9 cellular contexts compared by ENCODE assay signal in the genomic region with DNA sequence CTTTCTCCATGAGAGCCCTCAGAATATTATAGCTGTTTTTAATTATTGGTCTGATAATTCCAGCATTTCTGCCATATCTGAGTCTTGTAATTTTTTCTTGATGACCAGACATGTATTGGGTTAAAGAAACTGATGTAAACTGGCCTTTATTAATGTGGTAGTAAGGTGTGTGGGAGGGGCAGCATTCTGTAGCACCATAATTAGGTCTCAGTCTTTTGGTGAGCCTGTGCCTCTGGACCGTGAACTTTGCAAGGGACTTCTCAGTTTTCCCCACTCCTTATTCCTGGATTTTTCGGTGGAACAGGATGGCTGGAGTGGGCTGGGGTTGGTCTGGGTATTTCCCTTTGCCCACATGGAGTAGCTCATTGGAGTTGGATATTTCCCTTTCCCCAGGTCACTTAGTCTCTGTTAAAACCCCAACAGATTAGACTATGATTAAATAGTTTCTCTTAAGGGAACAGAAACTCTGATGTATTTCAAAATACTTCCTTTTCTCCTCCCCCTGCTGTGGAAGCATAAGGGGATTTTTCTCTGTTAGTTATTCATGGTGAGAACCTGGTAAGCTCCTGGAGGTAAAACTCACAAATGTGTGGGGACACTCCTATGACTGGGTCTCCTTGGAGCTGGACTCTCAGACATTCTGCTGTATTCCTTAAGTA. TPM values are rescaled to one million over a fixed set of nuclear protein-coding genes. Genes with fewer than 3 reads are reported as not detected.
A peak's percentile ranks its signal among the peaks of the same experiment; 100 is the strongest.
DNase-seq lines count a peak whose midpoint lies in the region; ATAC-seq and TF ChIP-seq lines count a peak whose summit lies in the region.
"Had no signal": no experiment of that assay in that cellular context is flagged by ENCODE, and none has a peak within 500 bp of the region (broad histone marks: within the 10 kb centered on the region; RNA-seq: fewer than 3 reads in every experiment).

No MANE protein-coding gene starts in this region.

- peak overlapping the region; percentile 3; the same call in 1 of the 2 replicates for H3K4me3 ChIP-seq in MM.1S (ENCODE audit: low read length)
- H3K4me3 ChIP-seq in WERI-Rb-1 (ENCODE audit: low read depth, low read length), result no peak overlapping the region

- no peaks in the 10 kb centered on the region for H3K27me3 ChIP-seq in MM.1S (replicated peaks; ENCODE audit: insufficient read depth, low read length)
- H3K27me3 ChIP-seq in WERI-Rb-1 (ENCODE audit: insufficient read depth, low read depth, severe bottlenecking), result no peaks in the 10 kb centered on the region

- H3K36me3 Mint-ChIP-seq in naive B cell, result no peaks in the 10 kb centered on the region

- no peak overlapping the region for H2AFZ ChIP-seq in MM.1S (ENCODE audit: low read length)

- no peaks in the 10 kb centered on the region for H3K9me3 Mint-ChIP-seq in naive B cell

- peak overlapping the region; percentile 41 for H3K4me2 ChIP-seq in MM.1S (ENCODE audit: low read depth, low read length)

- H3K4me1 Mint-ChIP-seq in naive B cell, result peaks cover 23 to 37% (median 30%) of the 10 kb centered on the region in 3 donors

- H3K9ac ChIP-seq in MM.1S (ENCODE audit: low read length), result no peak overlapping the region

- no peaks in the 10 kb centered on the region for H3K9me2 ChIP-seq in MM.1S (replicated peaks; ENCODE audit: insufficient read depth, low read length)

- H3K27ac ChIP-seq in MM.1S (ENCODE audit: low read length) (peak overlapping the region; percentile 27; the same call in 1 of the 2 replicates), WERI-Rb-1 (no peak overlapping the region)

- peaks cover 9% of the 10 kb centered on the region; the same call in 1 of the 2 replicates for H3F3A ChIP-seq in MM.1S (ENCODE audit: insufficient read depth, low read length)

- DNase-seq in MM.1S, result peak; percentile 58
- peak; percentile 45 for DNase-seq in naive B cell
- DNase-seq in DMS79 (lab: John Stamatoyannopoulos, UW), result no peak
- DNase-seq in NCI-H2227 treated with DMSO at 0.1 percent for 48 hours (lab: John Stamatoyannopoulos, UW), result no peak
- DNase-seq in activated effector memory CD4-positive, alpha-beta T cell treated with anti-CD3 and anti-CD28 coated beads, Interleukin-2, amount 50 U/mL, for 16 hours, result no peak
- no peak for DNase-seq in WERI-Rb-1
- DNase-seq: NCI-H524 treated with DMSO at 0.1 percent for 48 hours had no signal

- H3K36me3 ChIP-seq in MM.1S (replicated peaks; ENCODE audit: insufficient read depth, low read length) (no peaks in the 10 kb centered on the region), WERI-Rb-1 (peaks cover 56% of the 10 kb centered on the region)

- peak overlapping the region; percentile 73 to 94 (median 88) for H3K27ac Mint-ChIP-seq in naive B cell

- no peaks in the 10 kb centered on the region for H3K27me3 Mint-ChIP-seq in naive B cell

- ATAC-seq in GM18907 (IDR thresholded peaks at IDR 0.05; ENCODE audit: unreplicated experiment) (peak; percentile 86), HG02642 (IDR thresholded peaks at IDR 0.05; ENCODE audit: poor library complexity, unreplicated experiment) (peak; percentile 82), naive B cell (ENCODE audit: low read depth in 2 of 2) (peak; percentile 96 to 97)

- H3K4me1 ChIP-seq in MM.1S (ENCODE audit: low read length), result peaks cover 29% of the 10 kb centered on the region

- no peaks in the 10 kb centered on the region for H4K20me1 ChIP-seq in MM.1S (ENCODE audit: insufficient read depth, low read length)

- H3K79me2 ChIP-seq in MM.1S (ENCODE audit: low read length), result no peaks in the 10 kb centered on the region

- peak overlapping the region in 7 of 8 donors; percentile 54 to 92 (median 83) for H3K4me3 Mint-ChIP-seq in naive B cell

- H3K9me3 ChIP-seq in MM.1S (replicated peaks; ENCODE audit: insufficient read depth, low read length) (no peaks in the 10 kb centered on the region), WERI-Rb-1 (ENCODE audit: severe bottlenecking) (no peaks in the 10 kb centered on the region)

- no peak for TF ChIP-seq CTCF in MM.1S (IDR thresholded peaks at IDR 0.05; ENCODE audit: low read length)
- no peak for TF ChIP-seq CTCF in WERI-Rb-1 (IDR thresholded peaks at IDR 0.05; ENCODE audit: low read depth, low read length)

RNA-seq across cellular contexts. Expression of a gene that starts 52.4 kb away (rescaled TPM):
- polyA plus RNA-seq in naive B cell (ENCODE audit: low read depth in 6 of 6), result 1 to 10 TPM; 2.5 to 5.9 (median 3.5) TPM

RNA-seq across cellular contexts. Expression of a gene that starts 57.7 kb away (rescaled TPM):
- 1 to 10 TPM in 5 of 6 donors, not detected in 1; 1.1 to 2.9 (median 1.6) TPM for polyA plus RNA-seq in naive B cell (ENCODE audit: low read depth in 6 of 6)

Comparison
In these comparisons a context has a peak if more than half of its experiments do, and no peak if none do; other contexts are left out.
1. DNase-seq: peak in MM.1S (single experiment) and naive B cell (single experiment); none in DMS79 (single experiment), NCI-H2227 treated with DMSO at 0.1 percent for 48 hours (single experiment), activated effector memory CD4-positive, alpha-beta T cell treated with anti-CD3 and anti-CD28 coated beads, Interleukin-2, amount 50 U/mL, for 16 hours (single experiment) and WERI-Rb-1 (single experiment).
2. Peak in every context shown above with its lines, with median percentiles within 50 percentile points of each other: ATAC-seq.